ENCODE assay signal across 9 cellular contexts in genomic region chr6:45424628-45424955, GRCh38. TPM values are rescaled to one million over a fixed set of nuclear protein-coding genes. Genes with fewer than 3 reads are reported as not detected.
A peak's percentile ranks its signal among the peaks of the same experiment; 100 is the strongest.
DNase-seq lines count a peak whose midpoint lies in the region; ATAC-seq and TF ChIP-seq lines count a peak whose summit lies in the region.
"Had no signal": no experiment of that assay in that cellular context is flagged by ENCODE, and none has a peak within 500 bp of the region (broad histone marks: within the 10 kb centered on the region; RNA-seq: fewer than 3 reads in every experiment).

No MANE protein-coding gene starts in this region.

- POLR2A ChIA-PET in CD4-positive, alpha-beta T cell (lab: Charles Lee), result interaction anchor here (1.0 to 2.5 kb wide), 2 partner anchors 13 to 210 kb away, joined by 3 to 9 read pairs; no protein-coding TSS in a partner anchor
- POLR2A ChIA-PET in OCI-LY7 (lab: Charles Lee), result interaction anchor here (0.6 to 0.7 kb wide), 3 partner anchors 50 to 175 kb away, joined by 3 to 5 read pairs (median 4); no protein-coding TSS in a partner anchor

- H2AFZ ChIP-seq in OCI-LY7 (ENCODE audit: low read length) (no peak overlapping the region), neuron (ENCODE audit: low read depth, low read length) (no peak overlapping the region)

- intact Hi-C loops in CD4-positive, alpha-beta T cell (cut with DNase I, micrococcal nuclease), result loop anchor here (5.0 kb wide), 3 partner anchors 163 to 492 kb away; no protein-coding TSS in a partner anchor
- intact Hi-C loops in OCI-LY7 (cut with micrococcal nuclease; ENCODE audit: unreplicated experiment), result loop anchor here (5.0 to 10.0 kb wide), 3 partner anchors 47 to 500 kb away; partner anchors contain the start of gene SUPT3H
- intact Hi-C loops in colonic mucosa (cut with DNase I), result no loop called here

- no peak overlapping the region for H3K4me3 ChIP-seq in OCI-LY7 (ENCODE audit: low read depth, low read length, poor library complexity, severe bottlenecking)
- peak overlapping the region; percentile 55 for H3K4me3 ChIP-seq in colonic mucosa
- H3K4me3 ChIP-seq in neuron (ENCODE audit: low read length), result peak overlapping the region; percentile 55

- peak overlapping the region; percentile 79 for H3K27ac Mint-ChIP-seq in CD4-positive, alpha-beta T cell

- H3K9me3 Mint-ChIP-seq in CD4-positive, alpha-beta T cell, result no peaks in the 10 kb centered on the region

- no peak overlapping the region for H3K27ac ChIP-seq in CD4-positive, alpha-beta T cell (ENCODE audit: low read depth, low read length)
- H3K27ac ChIP-seq in OCI-LY7 (ENCODE audit: low read depth, low read length, poor library complexity, severe bottlenecking) (no peak overlapping the region), colonic mucosa (peak overlapping the region; percentile 70)

- H3K9me3 ChIP-seq in CD4-positive, alpha-beta T cell (ENCODE audit: control insufficient read depth, low read length), result no peaks in the 10 kb centered on the region
- H3K9me3 ChIP-seq in OCI-LY7 (ENCODE audit: low read length) (no peaks in the 10 kb centered on the region), colonic mucosa (no peaks in the 10 kb centered on the region), neuron (ENCODE audit: low read length) (no peaks in the 10 kb centered on the region)

- TF ChIP-seq CTCF in CD4-positive, alpha-beta T cell (IDR thresholded peaks at IDR 0.05), result no peak
- TF ChIP-seq CTCF in OCI-LY7 (conservative IDR thresholded peaks at IDR 0.05; ENCODE audit: low read length) (no peak), colonic mucosa (IDR thresholded peaks at IDR 0.05) (no peak)

- CTCF ChIA-PET in CD4-positive, alpha-beta T cell (lab: Charles Lee), result interaction anchor here (0.9 to 2.3 kb wide), 2 partner anchors 9 to 13 kb away, joined by 3 to 5 read pairs; no protein-coding TSS in a partner anchor
- CTCF ChIA-PET in OCI-LY7 (lab: Charles Lee; ENCODE audit: unreplicated experiment), result no interaction called here

- no peak for DNase-seq in CD4-positive, alpha-beta T cell
- DNase-seq in OCI-LY7 (ENCODE audit: low spot score) (no peak), colonic mucosa (no peak), ecto neural progenitor cell (ENCODE audit: low spot score) (no peak), 8988T (no peak)
- DNase-seq: activated gamma-delta T cell had no signal

- H3K4me3 Mint-ChIP-seq in CD4-positive, alpha-beta T cell, result peak overlapping the region; percentile 87

- BruUV-seq in OCI-LY7 (replicated peaks; lab: Mats Ljungman, UMichigan), result no TSS peak

- peaks cover 30% of the 10 kb centered on the region for H3K27me3 Mint-ChIP-seq in CD4-positive, alpha-beta T cell

- peak overlapping the region; percentile 51 to 68 for H3K9ac ChIP-seq in colonic mucosa (ENCODE audit: low read depth in 2 of 2, low read length in 2 of 2)

- H3K4me1 ChIP-seq in OCI-LY7 (ENCODE audit: insufficient read depth, low read length, poor library complexity, severe bottlenecking) (peaks cover 34% of the 10 kb centered on the region), colonic mucosa (peaks cover 5% of the 10 kb centered on the region), neuron (ENCODE audit: insufficient read depth, low read length) (peaks cover 25% of the 10 kb centered on the region)

- no peaks in the 10 kb centered on the region for H4K20me1 ChIP-seq in OCI-LY7 (ENCODE audit: insufficient read depth, low read length)

- no peaks in the 10 kb centered on the region for H3K9me2 ChIP-seq in OCI-LY7 (ENCODE audit: insufficient read depth, low read length)

- no peaks in the 10 kb centered on the region for H3K36me3 ChIP-seq in OCI-LY7 (ENCODE audit: insufficient read depth, low read length)
- no peaks in the 10 kb centered on the region for H3K36me3 ChIP-seq in colonic mucosa
- no peaks in the 10 kb centered on the region for H3K36me3 ChIP-seq in neuron (ENCODE audit: insufficient read depth, low read length)

- ATAC-seq in CD4-positive, alpha-beta T cell (ENCODE audit: poor library complexity), result no peak
- ATAC-seq in esophagus mucosa, result no peak
- ATAC-seq in GM18502 (IDR thresholded peaks at IDR 0.05; ENCODE audit: poor library complexity, unreplicated experiment), result no peak

- peaks cover 53% of the 10 kb centered on the region for H3K4me1 Mint-ChIP-seq in CD4-positive, alpha-beta T cell (ENCODE audit: low read depth)

- H3K36me3 Mint-ChIP-seq in CD4-positive, alpha-beta T cell (ENCODE audit: low read depth), result peaks cover 21% of the 10 kb centered on the region

- H3K4me2 ChIP-seq in OCI-LY7 (ENCODE audit: low read length), result 0 out of 2 replicates have a peak overlapping the region, but pooled peaks have one; percentile 8

- H3K79me2 ChIP-seq in OCI-LY7 (ENCODE audit: insufficient read depth, low read depth, low read length), result no peaks in the 10 kb centered on the region

- H3K27me3 ChIP-seq in CD4-positive, alpha-beta T cell (ENCODE audit: control insufficient read depth, insufficient read depth, low read length), result peaks cover 19% of the 10 kb centered on the region
- peaks cover 43% of the 10 kb centered on the region for H3K27me3 ChIP-seq in colonic mucosa
- no peaks in the 10 kb centered on the region for H3K27me3 ChIP-seq in neuron (ENCODE audit: insufficient read depth, low read length)

RNA-seq across cellular contexts. Expression of gene SUPT3H, which starts 46.9 kb away (rescaled TPM):
- 10 to 100 TPM in 1 of 2 experiments, 1 to 10 TPM in 1; 8.9 to 10.5 TPM for total RNA-seq in CD4-positive, alpha-beta T cell
- total RNA-seq in OCI-LY7 (2014; rRNA removed; shearing (Covaris generic)), result 0.44 and 1.1 TPM in 2 replicates
- total RNA-seq in OCI-LY7 (2022) (6.6 and 7.1 TPM in 2 replicates), colonic mucosa (1 to 10 TPM; 3.4 to 4.1 TPM), esophagus mucosa (2.9 TPM)
